In the genomic region with DNA sequence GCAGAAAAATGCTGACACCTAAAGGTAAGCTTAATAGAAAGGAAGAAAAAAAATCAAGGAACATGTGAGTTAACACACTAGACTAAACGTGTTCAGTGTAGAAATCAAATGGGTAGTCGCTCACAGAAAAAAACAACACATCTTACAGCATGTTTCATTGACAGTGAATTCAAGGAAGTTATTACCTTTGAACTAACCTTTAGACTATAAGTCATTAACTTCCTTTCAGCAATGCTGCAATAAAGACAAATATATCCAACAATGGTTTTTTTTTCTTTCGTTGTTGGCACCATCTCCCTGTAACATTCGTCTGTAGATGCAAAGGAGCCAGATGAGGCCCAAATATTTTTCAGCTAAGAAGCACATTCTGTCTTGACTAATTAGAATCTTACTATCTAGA, we compare ENCODE assay signal across 24 cellular contexts. TPM values are rescaled to one million over a fixed set of nuclear protein-coding genes. Genes with fewer than 3 reads are reported as not detected.
DNase-seq lines count a peak whose midpoint lies in the region; ATAC-seq and TF ChIP-seq lines count a peak whose summit lies in the region.
"Had no signal": no experiment of that assay in that cellular context is flagged by ENCODE, and none has a peak within 500 bp of the region (broad histone marks: within the 10 kb centered on the region; RNA-seq: fewer than 3 reads in every experiment).

No MANE protein-coding gene starts in this region.

- peak overlapping the region in 9 of 12 donors; percentile 3 to 68 (median 41) for H3K27ac ChIP-seq in heart left ventricle
- H3K27ac ChIP-seq in WERI-Rb-1 = peak overlapping the region; percentile 34; the same call in 1 of the 2 replicates

- TF ChIP-seq POLR2A in heart left ventricle (IDR thresholded peaks at IDR 0.05) = no peak

- WGBS in heart left ventricle, 4 donors = 48 to 56% (median 55%) methylated on average over 4 of the region's 4 CpGs

- peaks cover 5% of the 10 kb centered on the region for H3K36me3 Mint-ChIP-seq in type B pancreatic cell
- H3K36me3 Mint-ChIP-seq: brain, memory B cell had no signal

- H3K27ac Mint-ChIP-seq in type B pancreatic cell = peak overlapping the region; percentile 21
- H3K27ac Mint-ChIP-seq: memory B cell; stimulated activated naive CD8-positive, alpha-beta T cell treated with anti-CD3 and anti-CD28 coated beads, Interleukin-15, Interleukin-2, amounts not matched to agents 100 ng/mL and 50 ng/mL, for 24 hours had no signal

- H3K9me3 ChIP-seq in heart left ventricle (no peaks in the 10 kb centered on the region), WERI-Rb-1 (ENCODE audit: severe bottlenecking) (no peaks in the 10 kb centered on the region)
- H3K9me3 ChIP-seq: HAP-1 had no signal

- peaks cover 14 to 98% (median 77%) of the 10 kb centered on the region in 12 donors for H3K4me1 ChIP-seq in heart left ventricle

- H3K9me3 Mint-ChIP-seq in type B pancreatic cell = peaks cover 8% of the 10 kb centered on the region
- H3K9me3 Mint-ChIP-seq: memory B cell had no signal

- H3K4me3 ChIP-seq in heart left ventricle = no peak overlapping the region
- H3K4me3 ChIP-seq in WERI-Rb-1 (ENCODE audit: low read depth, low read length) = no peak overlapping the region
- H3K4me3 ChIP-seq: HAP-1, SJSA1 had no signal

- no peak overlapping the region for H3K4me3 Mint-ChIP-seq in type B pancreatic cell
- H3K4me3 Mint-ChIP-seq: activated CD4-positive, alpha-beta memory T cell treated with anti-CD3 and anti-CD28 coated beads, Interleukin-2, amount 10 ng/mL, durations not matched to agents 7 days and 5 days; brain; memory B cell; stimulated activated naive CD8-positive, alpha-beta T cell treated with anti-CD3 and anti-CD28 coated beads, Interleukin-15, Interleukin-2, amounts not matched to agents 100 ng/mL and 50 ng/mL, for 24 hours had no signal

- intact Hi-C loops in heart left ventricle (cut with DNase I) (loop anchor here in 2 of 10 donors (5.0 kb wide), 1 partner anchor 47 kb away; a partner anchor contains a TSS), left ventricle myocardium superior (cut with micrococcal nuclease) (no loop called here), left colon (cut with DNase I, micrococcal nuclease) (no loop called here)

- H3K27me3 ChIP-seq in heart left ventricle = no peaks in the 10 kb centered on the region
- no peaks in the 10 kb centered on the region for H3K27me3 ChIP-seq in WERI-Rb-1 (ENCODE audit: insufficient read depth, low read depth, severe bottlenecking)
- H3K27me3 ChIP-seq: SJSA1 had no signal

- H3K4me1 Mint-ChIP-seq in type B pancreatic cell (ENCODE audit: unreplicated experiment) = peaks cover 29% of the 10 kb centered on the region
- H3K4me1 Mint-ChIP-seq: memory B cell had no signal

- H3K27me3 Mint-ChIP-seq in type B pancreatic cell = peaks cover 3% of the 10 kb centered on the region

- ATAC-seq in heart left ventricle = no peak
- ATAC-seq in left ventricle myocardium superior = no peak
- peak; percentile 77 for ATAC-seq in left colon
- no peak for ATAC-seq in SK-N-SH treated with all-trans-retinoic acid at 6 μM for 48 hours
- ATAC-seq: esophagus mucosa had no signal

- DNase-seq in heart left ventricle (no peak), left ventricle myocardium superior (no peak), WERI-Rb-1 (no peak), left colon (no peak), type B pancreatic cell (ENCODE audit: extremely low spot score, unreplicated experiment) (no peak), NCI-H446 treated with DMSO at 0.1 percent for 48 hours (lab: John Stamatoyannopoulos, UW) (no peak)
- DNase-seq: ACHN; activated CD4-positive, alpha-beta memory T cell treated with anti-CD3 and anti-CD28 coated beads, Interleukin-2, amount 10 ng/mL, durations not matched to agents 7 days and 5 days; activated CD4-positive, alpha-beta T cell treated with anti-CD3 and anti-CD28 coated beads for 1 hour; activated CD8-positive, alpha-beta memory T cell treated with anti-CD3 and anti-CD28 coated beads, Interleukin-2, amount 50 U/mL, for 48 hours; effector memory CD4-positive, alpha-beta T cell; foreskin fibroblast; KBM-7; NCI-H1436; NCI-H2107; nucleus accumbens; T-helper 1 cell had no signal

- H3K36me3 ChIP-seq in heart left ventricle (peaks cover 0 to 43% (median 22%) of the 10 kb centered on the region in 9 donors), WERI-Rb-1 (no peaks in the 10 kb centered on the region)
- H3K36me3 ChIP-seq: HAP-1 had no signal

- no peak for TF ChIP-seq CTCF in heart left ventricle (IDR thresholded peaks at IDR 0.05)
- no peak for TF ChIP-seq CTCF in WERI-Rb-1 (IDR thresholded peaks at IDR 0.05; ENCODE audit: low read depth, low read length)
- no peak for TF ChIP-seq CTCF in type B pancreatic cell (conservative IDR thresholded peaks at IDR 0.05)

TF ChIP-seq in SK-N-SH treated with all-trans-retinoic acid at 6 μM for 48 hours, 23 proteins besides CTCF, POLR2A, EP300 and RAD21:
- TF ChIP-seq ISL1 (CRISPR knock-in tag; IDR thresholded peaks at IDR 0.05) (no peak), RARB (CRISPR knock-in tag; IDR thresholded peaks at IDR 0.05) (no peak), ZNF565 (CRISPR knock-in tag; conservative IDR thresholded peaks at IDR 0.05; ENCODE audit: low read depth) (no peak), BACH2 (CRISPR knock-in tag; IDR thresholded peaks at IDR 0.05; ENCODE audit: borderline replicate concordance) (no peak), CSDC2 (CRISPR knock-in tag; IDR thresholded peaks at IDR 0.05) (no peak), ZNF8 (CRISPR knock-in tag; IDR thresholded peaks at IDR 0.05) (no peak), ARNTL (CRISPR knock-in tag; IDR thresholded peaks at IDR 0.05; ENCODE audit: borderline replicate concordance, low read depth) (no peak)
- TF ChIP-seq, protein P1, sequence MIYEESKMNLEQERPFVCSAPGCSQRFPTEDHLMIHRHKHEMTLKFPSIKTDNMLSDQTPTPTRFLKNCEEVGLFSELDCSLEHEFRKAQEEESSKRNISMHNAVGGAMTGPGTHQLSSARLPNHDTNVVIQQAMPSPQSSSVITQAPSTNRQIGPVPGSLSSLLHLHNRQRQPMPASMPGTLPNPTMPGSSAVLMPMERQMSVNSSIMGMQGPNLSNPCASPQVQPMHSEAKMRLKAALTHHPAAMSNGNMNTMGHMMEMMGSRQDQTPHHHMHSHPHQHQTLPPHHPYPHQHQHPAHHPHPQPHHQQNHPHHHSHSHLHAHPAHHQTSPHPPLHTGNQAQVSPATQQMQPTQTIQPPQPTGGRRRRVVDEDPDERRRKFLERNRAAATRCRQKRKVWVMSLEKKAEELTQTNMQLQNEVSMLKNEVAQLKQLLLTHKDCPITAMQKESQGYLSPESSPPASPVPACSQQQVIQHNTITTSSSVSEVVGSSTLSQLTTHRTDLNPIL (CRISPR knock-in tag; IDR thresholded peaks at IDR 0.05; ENCODE audit: low read depth) = no peak

RNA-seq across cellular contexts. Expression of a gene that starts 31.0 kb away (rescaled TPM):
- total RNA-seq in heart left ventricle = 100 to 1,000 TPM in 7 of 9 donors, 10 to 100 TPM in 2; 72.9 to 260 (median 193) TPM
- 100 to 1,000 TPM; 163 to 272 TPM for polyA plus RNA-seq in heart left ventricle
- total RNA-seq in left ventricle myocardium superior = 225 TPM
- 100 to 1,000 TPM; 119 to 136 TPM for total RNA-seq in left colon
- 185 and 206 TPM in 2 replicates for total RNA-seq in type B pancreatic cell (ENCODE audit: low replicate concordance)

RNA-seq across cellular contexts. Expression of a gene that starts 48.5 kb away (rescaled TPM):
- total RNA-seq in heart left ventricle (10 to 100 TPM; 32.0 to 77.4 (median 40.9) TPM), left ventricle myocardium superior (41.3 TPM), left colon (10 to 100 TPM; 15.5 to 24.9 TPM), type B pancreatic cell (ENCODE audit: low replicate concordance) (8.3 and 65.7 TPM in 2 replicates)
- 10 to 100 TPM; 17.3 to 18.8 TPM for polyA plus RNA-seq in heart left ventricle
